Comparison of ENCODE assay signal across 18 cellular contexts in genomic region chr10:130350996-130351395, GRCh38.
DNase-seq lines count a peak whose midpoint lies in the region; ATAC-seq, FAIRE-seq and TF ChIP-seq lines count a peak whose summit lies in the region.
"Had no signal": no experiment of that assay in that cellular context is flagged by ENCODE, and none has a peak within 500 bp of the region (broad histone marks: within the 10 kb centered on the region; RNA-seq: fewer than 3 reads in every experiment).

No MANE protein-coding gene starts in this region.

- no peak for ATAC-seq in natural killer cell treated with Interleukin-12 subunit alpha and Interleukin-12 subunit beta and Interleukin-15 and Interleukin-18, amount 100 ng/mL, for 72 hours
- ATAC-seq in natural killer cell (no peak), sciatic nerve (no peak)
- ATAC-seq: CD8-positive, alpha-beta T cell; HepG2 had no signal

- no peaks in the 10 kb centered on the region for H3K4me1 Mint-ChIP-seq in natural killer cell treated with Interleukin-12 subunit alpha and Interleukin-12 subunit beta and Interleukin-15 and Interleukin-18, amount 100 ng/mL, for 72 hours (ENCODE audit: low read depth in 2 of 2)
- H3K4me1 Mint-ChIP-seq in natural killer cell = no peaks in the 10 kb centered on the region
- H3K4me1 Mint-ChIP-seq: B cell had no signal

- no peaks in the 10 kb centered on the region for H3K4me1 ChIP-seq in kidney (ENCODE audit: control insufficient read depth in 1 of 2, insufficient read depth in 1 of 2, low read depth in 1 of 2, low read length in 2 of 2)

- H3K27ac Mint-ChIP-seq in natural killer cell treated with Interleukin-12 subunit alpha and Interleukin-12 subunit beta and Interleukin-15 and Interleukin-18, amount 100 ng/mL, for 72 hours = no peak overlapping the region
- no peak overlapping the region for H3K27ac Mint-ChIP-seq in natural killer cell
- H3K27ac Mint-ChIP-seq: B cell; CD8-positive, alpha-beta T cell; H9 had no signal

- POLR2A ChIA-PET in GM10248 (lab: Yijun Ruan, JAX) = no interaction called here

- no peak overlapping the region for H3K9ac ChIP-seq in kidney (ENCODE audit: low read length in 2 of 2)
- H3K9ac ChIP-seq: BLaER1 treated with 17β-estradiol and CSF1 and Interleukin-3, amounts not matched to agents 10 nM and 100 nM had no signal

- intact Hi-C loops in natural killer cell (cut with micrococcal nuclease) (no loop called here), kidney (cut with DNase I) (no loop called here), sciatic nerve (cut with DNase I) (no loop called here)

- H3K9me3 ChIP-seq in kidney (ENCODE audit: control insufficient read depth in 1 of 2, low read length in 2 of 2) = peaks cover 3 to 6% of the 10 kb centered on the region in 2 donors

- no peaks in the 10 kb centered on the region for H3K9me3 Mint-ChIP-seq in natural killer cell treated with Interleukin-12 subunit alpha and Interleukin-12 subunit beta and Interleukin-15 and Interleukin-18, amount 100 ng/mL, for 72 hours
- peaks cover 3% of the 10 kb centered on the region in 2 donors for H3K9me3 Mint-ChIP-seq in natural killer cell

- no peak for FAIRE-seq in kidney (lab: Jason Lieb, UNC)
- FAIRE-seq: GM12891, GM19239, H1, HepG2 had no signal

- DNase-seq in natural killer cell treated with Interleukin-12 subunit alpha and Interleukin-12 subunit beta and Interleukin-15 and Interleukin-18, amount 100 ng/mL, for 72 hours (ENCODE audit: low spot score) = peak; percentile 15
- DNase-seq in natural killer cell (no peak), kidney (peak; percentile 12), sciatic nerve (ENCODE audit: low spot score) (peak; percentile 17), GM10248 (ENCODE audit: extremely low spot score) (no peak), NCI-H82 (lab: John Stamatoyannopoulos, UW) (no peak)
- no peak for DNase-seq in activated CD4-positive, alpha-beta T cell treated with anti-CD3 and anti-CD28 coated beads for 4 hours
- DNase-seq: Calu3; CD8-positive, alpha-beta T cell; DMS79 treated with DMSO at 0.1 percent for 48 hours; GF-D8; H9 had no signal

- TF ChIP-seq CTCF in natural killer cell (IDR thresholded peaks at IDR 0.05) (no peak), kidney (IDR thresholded peaks at IDR 0.05; ENCODE audit: borderline replicate concordance, extremely low read depth, insufficient read depth) (no peak), GM10248 (IDR thresholded peaks at IDR 0.05; ENCODE audit: control extremely low read depth, extremely low read depth, low read depth, missing control alignments) (no peak)

- H3K4me3 Mint-ChIP-seq in natural killer cell treated with Interleukin-12 subunit alpha and Interleukin-12 subunit beta and Interleukin-15 and Interleukin-18, amount 100 ng/mL, for 72 hours = no peak overlapping the region
- H3K4me3 Mint-ChIP-seq in natural killer cell = no peak overlapping the region
- H3K4me3 Mint-ChIP-seq: B cell; CD8-positive, alpha-beta T cell; H9 had no signal

- H3K36me3 ChIP-seq in kidney (ENCODE audit: control insufficient read depth in 1 of 2, insufficient read depth in 2 of 2, low read length in 2 of 2) = no peaks in the 10 kb centered on the region
- H3K36me3 ChIP-seq: BLaER1 treated with 17β-estradiol and CSF1 and Interleukin-3, amounts not matched to agents 10 nM and 100 nM had no signal

- H3K27ac ChIP-seq in kidney (ENCODE audit: low read depth in 2 of 2, low read length in 2 of 2) = no peak overlapping the region
- H3K27ac ChIP-seq: BLaER1 treated with 17β-estradiol and CSF1 and Interleukin-3, amounts not matched to agents 10 nM and 100 nM had no signal

- no peak overlapping the region for H3K4me3 ChIP-seq in kidney (ENCODE audit: low read length in 2 of 2)
- H3K4me3 ChIP-seq: BLaER1 treated with 17β-estradiol and CSF1 and Interleukin-3, amounts not matched to agents 10 nM and 100 nM had no signal

- no peaks in the 10 kb centered on the region for H3K36me3 Mint-ChIP-seq in natural killer cell treated with Interleukin-12 subunit alpha and Interleukin-12 subunit beta and Interleukin-15 and Interleukin-18, amount 100 ng/mL, for 72 hours
- H3K36me3 Mint-ChIP-seq in natural killer cell = no peaks in the 10 kb centered on the region
- H3K36me3 Mint-ChIP-seq: CD8-positive, alpha-beta T cell had no signal

- CTCF ChIA-PET in GM10248 (lab: Yijun Ruan, JAX) = no interaction called here

- peaks cover 6 to 20% of the 10 kb centered on the region in 2 donors for H3K27me3 Mint-ChIP-seq in natural killer cell treated with Interleukin-12 subunit alpha and Interleukin-12 subunit beta and Interleukin-15 and Interleukin-18, amount 100 ng/mL, for 72 hours
- H3K27me3 Mint-ChIP-seq in natural killer cell (ENCODE audit: low read depth in 2 of 2) = peaks cover 0 to 7% of the 10 kb centered on the region in 2 donors
- H3K27me3 Mint-ChIP-seq: B cell had no signal

Comparison
In these comparisons a context has a peak if more than half of its experiments do, and no peak if none do; other contexts are left out.
1. DNase-seq: peak in natural killer cell treated with Interleukin-12 subunit alpha and Interleukin-12 subunit beta and Interleukin-15 and Interleukin-18, amount 100 ng/mL, for 72 hours (single experiment), kidney (single experiment) and sciatic nerve (single experiment); none in natural killer cell (single experiment), GM10248 (single experiment), NCI-H82 (single experiment) and activated CD4-positive, alpha-beta T cell treated with anti-CD3 and anti-CD28 coated beads for 4 hours (0 of 2).